In the genomic region with DNA sequence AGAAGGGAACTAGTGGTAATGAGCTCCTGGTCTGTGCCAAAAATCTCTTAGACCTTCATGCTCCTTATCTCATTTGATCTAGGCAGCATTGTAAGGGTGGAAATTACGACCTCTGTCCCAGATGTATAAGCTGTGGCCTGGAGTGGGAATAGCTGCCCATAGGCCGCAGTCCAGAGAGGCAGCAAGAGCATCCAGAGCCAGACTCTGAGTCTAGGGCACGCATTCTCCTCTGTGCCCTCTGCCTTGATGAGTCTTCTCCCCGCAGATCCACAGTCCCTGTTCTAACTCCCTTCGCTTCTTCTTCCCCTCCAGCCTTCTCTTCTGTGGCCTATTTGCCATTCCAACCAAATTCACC, we compare ENCODE assay signal across 26 cellular contexts.
"Had no signal": no experiment of that assay in that cellular context is flagged by ENCODE, and none has a peak within 500 bp of the region (broad histone marks: within the 10 kb centered on the region; RNA-seq: fewer than 3 reads in every experiment).

No MANE protein-coding gene starts in this region.

- ATAC-seq: activated CD4-positive, CD25-positive, alpha-beta regulatory T cell treated with anti-CD3 and anti-CD28 coated beads, Interleukin-2, amount 50 U/mL, for 24 hours; activated CD8-positive, alpha-beta T cell treated with anti-CD3 and anti-CD28 coated beads for 36 hours; activated T-cell treated with anti-CD3 and anti-CD28 coated beads, Interleukin-2, amount 50 U/mL, for 4 hours; activated T-helper 17 cell treated with anti-CD3 and anti-CD28 coated beads, Interleukin-2, amount 50 U/mL, for 72 hours; gastroesophageal sphincter; T-helper 17 cell had no signal

- H3K27ac ChIP-seq: brain microvascular endothelial cell, coronary artery, epithelial cell of prostate, esophagus squamous epithelium, gastroesophageal sphincter, WERI-Rb-1 had no signal

- H3K36me3 ChIP-seq: brain microvascular endothelial cell, esophagus squamous epithelium, gastroesophageal sphincter, WERI-Rb-1 had no signal

- H3K4me1 ChIP-seq: gastroesophageal sphincter had no signal

- H3K4me3 ChIP-seq: coronary artery, esophagus squamous epithelium, gastroesophageal sphincter had no signal

- DNase-seq: activated B cell treated with CpG ODN at 0.5 μM for 24 hours; activated CD4-positive, alpha-beta T cell treated with anti-CD3 and anti-CD28 coated beads for 48 hours; activated CD4-positive, alpha-beta T cell treated with anti-CD3 and anti-CD28 coated beads, Interleukin-2, amount 50 U/mL, for 1 hour; activated CD4-positive, alpha-beta T cell treated with anti-CD3 and anti-CD28 coated beads, Interleukin-2, amount 50 U/mL, for 48 hours; activated CD8-positive, alpha-beta memory T cell treated with anti-CD3 and anti-CD28 coated beads for 24 hours; activated CD8-positive, alpha-beta T cell treated with anti-CD3 and anti-CD28 coated beads for 36 hours; activated effector memory CD4-positive, alpha-beta T cell treated with Interleukin-2 at 50 U/mL for 16 hours; activated gamma-delta T cell treated with Interleukin-2 at 50 U/mL for 16 hours; activated naive CD4-positive, alpha-beta T cell treated with anti-CD3 and anti-CD28 coated beads, Interleukin-2, amount 50 U/mL, for 16 hours; activated naive CD4-positive, alpha-beta T cell treated with Interleukin-2 at 50 U/mL for 16 hours; activated T-cell treated with anti-CD3 and anti-CD28 coated beads, Interleukin-2, amount 50 U/mL, for 4 hours; amniotic stem cell; anterior cingulate cortex; brain microvascular endothelial cell; effector CD8-positive, alpha-beta T cell; esophagus squamous epithelium; foreskin melanocyte; T-helper 1 cell; T-helper 17 cell; T1000; WERI-Rb-1 had no signal

- H3K27me3 ChIP-seq: brain microvascular endothelial cell had no signal

- H3K9me3 ChIP-seq: esophagus squamous epithelium, gastroesophageal sphincter had no signal
